Comparison of ENCODE assay signal across 11 cellular contexts in genomic region chr7:100269306-100270046, GRCh38. TPM values are rescaled to one million over a fixed set of nuclear protein-coding genes. Genes with fewer than 3 reads are reported as not detected.
DNase-seq lines count a peak whose midpoint lies in the region; ATAC-seq and TF ChIP-seq lines count a peak whose summit lies in the region.
"Not testable (repeated sequence)": the region's sequence is repeated elsewhere in the genome, so short reads cannot be mapped to it uniquely, and the experiment has no call there.
"Had no signal": no experiment of that assay in that cellular context is flagged by ENCODE, and none has a peak within 500 bp of the region (broad histone marks: within the 10 kb centered on the region; RNA-seq: fewer than 3 reads in every experiment).

No MANE protein-coding gene starts in this region.

- H3K4me1 ChIP-seq in OCI-LY1 (ENCODE audit: insufficient read depth, low read length, severe bottlenecking), result peaks cover 30% of the 10 kb centered on the region

- in situ Hi-C loops in G401 (cut with HindIII; ENCODE audit: low sequenced_read_pairs), result not testable (repeated sequence)

- not testable (repeated sequence) for H3K4me3 ChIP-seq in OCI-LY1 (ENCODE audit: low read depth, low read length, poor library complexity, severe bottlenecking)

- peak overlapping the region; percentile 42 for H3K4me3 Mint-ChIP-seq in activated naive CD8-positive, alpha-beta T cell
- H3K4me3 Mint-ChIP-seq in endothelial cell (ENCODE audit: unreplicated experiment) (peak overlapping the region; percentile 56), nephron progenitor cell (peak overlapping the region; percentile 91)

- not testable (repeated sequence) for TF ChIP-seq CTCF in OCI-LY1 (IDR thresholded peaks at IDR 0.05; ENCODE audit: low read length); endothelial cell (IDR thresholded peaks at IDR 0.05; ENCODE audit: unreplicated experiment); nephron progenitor cell (IDR thresholded peaks at IDR 0.05)

- H3K79me2 ChIP-seq in OCI-LY1 (ENCODE audit: insufficient read depth, low read length), result not testable (repeated sequence)

- not testable (repeated sequence) for H3K9me3 Mint-ChIP-seq in activated naive CD8-positive, alpha-beta T cell (ENCODE audit: low read depth); endothelial cell (ENCODE audit: unreplicated experiment); nephron progenitor cell

- H3K4me2 ChIP-seq in OCI-LY1 (ENCODE audit: low read length), result peak overlapping the region; percentile 73; the same call in 1 of the 2 replicates

- not testable (repeated sequence) for H3K9ac ChIP-seq in OCI-LY1 (ENCODE audit: low read length)

- not testable (repeated sequence) for H2AFZ ChIP-seq in OCI-LY1 (ENCODE audit: low read length)

- H3K36me3 Mint-ChIP-seq in activated naive CD8-positive, alpha-beta T cell; endothelial cell (ENCODE audit: low read depth, unreplicated experiment); nephron progenitor cell (ENCODE audit: low read depth): not testable (repeated sequence)

- ATAC-seq in sciatic nerve, result peak; percentile 6

- H3F3A ChIP-seq in OCI-LY1 (ENCODE audit: insufficient read depth, low read length), result not testable (repeated sequence)

- H3K4me1 Mint-ChIP-seq in activated naive CD8-positive, alpha-beta T cell (ENCODE audit: low read depth), result peaks cover 10% of the 10 kb centered on the region
- H3K4me1 Mint-ChIP-seq in endothelial cell (ENCODE audit: unreplicated experiment) (peaks cover 29% of the 10 kb centered on the region), nephron progenitor cell (peaks cover 54% of the 10 kb centered on the region)

- H3K9me2 ChIP-seq in OCI-LY1 (ENCODE audit: low read depth, low read length), result not testable (repeated sequence)

- not testable (repeated sequence) for H3K27me3 ChIP-seq in OCI-LY1 (ENCODE audit: insufficient read depth, low read length); layer of hippocampus (ENCODE audit: control insufficient read depth, insufficient read depth, low read length)

- H3K27me3 Mint-ChIP-seq in activated naive CD8-positive, alpha-beta T cell; endothelial cell (ENCODE audit: unreplicated experiment); nephron progenitor cell (ENCODE audit: low read depth, poor library complexity): not testable (repeated sequence)

- DNase-seq in G401 (ENCODE audit: low spot score) (peak; percentile 17), nephron progenitor cell (peak; percentile 50)
- not testable (repeated sequence) for DNase-seq in endothelial cell (ENCODE audit: low spot score); sciatic nerve (ENCODE audit: low spot score)

- not testable (repeated sequence) for H4K20me1 ChIP-seq in OCI-LY1 (ENCODE audit: insufficient read depth, low read length)

- H3K9me3 ChIP-seq in OCI-LY1 (ENCODE audit: low read length), result not testable (repeated sequence)

- H3K27ac ChIP-seq in OCI-LY1 (ENCODE audit: low read depth, low read length, poor library complexity, severe bottlenecking), result not testable (repeated sequence)
- peak overlapping the region; percentile 27 for H3K27ac ChIP-seq in layer of hippocampus (ENCODE audit: low read depth, low read length)

- H3K27ac Mint-ChIP-seq in activated naive CD8-positive, alpha-beta T cell; endothelial cell (ENCODE audit: unreplicated experiment); nephron progenitor cell: not testable (repeated sequence)

- intact Hi-C loops in sciatic nerve (cut with DNase I), result not testable (repeated sequence)

- H3K36me3 ChIP-seq in OCI-LY1 (ENCODE audit: insufficient read depth, low read length), result not testable (repeated sequence)

RNA-seq across cellular contexts. Expression of gene SPDYE3, which starts 38.0 kb away (rescaled TPM):
- not detected in 2 replicates for total RNA-seq in G401 (2014; rRNA removed; shearing (Covaris generic))
- not detected for total RNA-seq in endothelial cell (ENCODE audit: unreplicated experiment)
- total RNA-seq in sciatic nerve, result not detected
- total RNA-seq: chondrocyte, lower leg skin, natural killer cell, sigmoid colon had no signal

RNA-seq across cellular contexts. Expression of gene PVRIG, which starts 49.7 kb away (rescaled TPM):
- total RNA-seq in G401 (2014; rRNA removed; shearing (Covaris generic)), result not detected in 2 replicates
- total RNA-seq in endothelial cell (ENCODE audit: unreplicated experiment), result not detected
- 1.2 TPM for total RNA-seq in sciatic nerve
- total RNA-seq: chondrocyte had no signal
